In the genomic region with DNA sequence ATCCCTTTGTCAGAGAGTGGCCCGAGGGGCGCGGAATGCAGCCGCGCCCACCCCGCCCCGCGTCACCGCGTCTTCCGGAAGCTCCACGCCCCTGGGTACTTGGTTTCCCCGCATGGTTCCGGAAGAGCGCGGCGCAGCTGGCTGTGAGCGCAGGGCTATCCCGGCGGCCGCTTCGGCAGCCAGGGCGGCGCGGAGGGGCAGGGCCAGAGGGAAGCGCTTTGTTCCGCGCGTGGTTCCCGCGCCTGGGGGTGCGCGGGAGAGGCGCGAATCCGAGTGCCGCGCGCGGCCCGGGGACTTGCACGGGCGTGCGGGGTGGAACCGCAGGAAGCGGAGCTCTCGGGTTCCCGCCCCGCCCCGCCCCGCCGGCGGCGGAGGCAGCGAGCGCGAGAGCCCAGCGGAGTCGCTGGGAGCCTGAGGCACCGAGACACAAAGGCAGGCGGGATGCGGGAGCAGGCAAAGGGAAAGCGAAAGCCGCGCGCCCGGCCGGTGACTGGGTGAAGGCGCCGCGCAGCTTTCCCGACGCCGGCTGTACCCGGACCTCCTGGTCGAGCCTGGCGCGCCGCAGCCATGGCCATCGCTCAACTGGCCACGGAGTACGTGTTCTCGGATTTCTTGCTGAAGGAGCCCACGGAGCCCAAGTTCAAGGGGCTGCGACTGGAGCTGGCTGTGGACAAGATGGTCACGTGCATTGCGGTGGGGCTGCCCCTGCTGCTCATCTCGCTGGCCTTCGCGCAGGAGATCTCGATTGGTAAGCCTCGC, we compare ENCODE assay signal across 1 cellular context.
TF ChIP-seq lines count a peak whose summit lies in the region.

Gene PANX1 (plus strand): TSS at position 96 of the 759 bp plus-strand sequence. CDS start 472 bp downstream, at position 568.

TF ChIP-seq in HepG2, 621 proteins besides CTCF, POLR2A, EP300 and RAD21 (continued from another document and continues in another):
- TF ChIP-seq ZNF580 (CRISPR knock-in tag; IDR thresholded peaks at IDR 0.05; ENCODE audit: borderline replicate concordance, low read depth) (peak; percentile 53; the same call in 1 of the 2 replicates), TAF15 (IDR thresholded peaks at IDR 0.05; ENCODE audit: low read depth, low read length, poor library complexity, severe bottlenecking) (peak; percentile 62), DR1 (CRISPR knock-in tag; IDR thresholded peaks at IDR 0.05) (0 out of 2 replicates have a peak, but pooled peaks have one; percentile 49), ZNF768 (CRISPR knock-in tag; IDR thresholded peaks at IDR 0.05) (peak; percentile 18), NFKB2 (CRISPR knock-in tag; IDR thresholded peaks at IDR 0.05; ENCODE audit: borderline replicate concordance) (peak; percentile 76; the same call in 1 of the 2 replicates), ZC3H4 (CRISPR knock-in tag; IDR thresholded peaks at IDR 0.05; ENCODE audit: borderline replicate concordance) (no peak), RXRA (CRISPR knock-in tag; IDR thresholded peaks at IDR 0.05) (0 out of 2 replicates have a peak, but pooled peaks have one; percentile 9), ZNF800 (CRISPR knock-in tag; IDR thresholded peaks at IDR 0.05) (peak; percentile 95), ZNF484 (CRISPR knock-in tag; IDR thresholded peaks at IDR 0.05; ENCODE audit: borderline replicate concordance, low read depth) (no peak), ZNF878 (CRISPR knock-in tag; IDR thresholded peaks at IDR 0.05) (peak; percentile 69), ARNTL (CRISPR knock-in tag; IDR thresholded peaks at IDR 0.05) (no peak), DNMT1 (CRISPR knock-in tag; IDR thresholded peaks at IDR 0.05) (peak; percentile 45; the same call in 1 of the 2 replicates), ATAD3A (CRISPR knock-in tag; IDR thresholded peaks at IDR 0.05) (no peak), ZBTB20 (CRISPR knock-in tag; IDR thresholded peaks at IDR 0.05; ENCODE audit: borderline replicate concordance, low read depth) (no peak), MED1 (CRISPR knock-in tag; IDR thresholded peaks at IDR 0.05) (peak; percentile 58), ZMAT3 (CRISPR knock-in tag; conservative IDR thresholded peaks at IDR 0.05) (peak; percentile 45), ZNF749 (CRISPR knock-in tag; IDR thresholded peaks at IDR 0.05; ENCODE audit: borderline replicate concordance) (no peak), PHB2 (IDR thresholded peaks at IDR 0.05; ENCODE audit: partially characterized antibody) (no peak), ZNF891 (CRISPR knock-in tag; IDR thresholded peaks at IDR 0.05) (no peak), DZIP1 (CRISPR knock-in tag; IDR thresholded peaks at IDR 0.05) (no peak; the same call in 1 of the 2 replicates), PLRG1 (conservative IDR thresholded peaks at IDR 0.05) (no peak), NFYB (CRISPR knock-in tag; IDR thresholded peaks at IDR 0.05) (no peak), KLF13 (CRISPR knock-in tag; IDR thresholded peaks at IDR 0.05) (no peak), ZNF367 (CRISPR knock-in tag; IDR thresholded peaks at IDR 0.05; ENCODE audit: borderline replicate concordance) (no peak; the same call in 1 of the 2 replicates), ZNF557 (CRISPR knock-in tag; IDR thresholded peaks at IDR 0.05) (0 out of 2 replicates have a peak, but pooled peaks have one; percentile 25), ZNF609 (CRISPR knock-in tag; IDR thresholded peaks at IDR 0.05; ENCODE audit: borderline replicate concordance) (no peak), PATZ1 (CRISPR knock-in tag; IDR thresholded peaks at IDR 0.05) (peak; percentile 28), ZNF776 (CRISPR knock-in tag; IDR thresholded peaks at IDR 0.05) (no peak), SPEN (CRISPR knock-in tag; IDR thresholded peaks at IDR 0.05; ENCODE audit: low read depth) (peak; percentile 74), SNAPC2 (CRISPR knock-in tag; IDR thresholded peaks at IDR 0.05) (peak; percentile 76; the same call in 1 of the 2 replicates), ZNF841 (CRISPR knock-in tag; IDR thresholded peaks at IDR 0.05; ENCODE audit: borderline replicate concordance) (no peak), ZFP82 (CRISPR knock-in tag; IDR thresholded peaks at IDR 0.05; ENCODE audit: borderline replicate concordance) (no peak), ZBTB39 (CRISPR knock-in tag; IDR thresholded peaks at IDR 0.05) (peak; percentile 25; the same call in 1 of the 2 replicates), KDM3A (CRISPR knock-in tag; IDR thresholded peaks at IDR 0.05; ENCODE audit: low read depth) (no peak; the same call in none of the 2 replicates), SETDB1 (CRISPR knock-in tag; IDR thresholded peaks at IDR 0.05; ENCODE audit: borderline replicate concordance) (no peak), ZFP62 (CRISPR knock-in tag; IDR thresholded peaks at IDR 0.05) (0 out of 2 replicates have a peak, but pooled peaks have one; percentile 19), SALL1 (CRISPR knock-in tag; IDR thresholded peaks at IDR 0.05) (peak; percentile 51; the same call in 1 of the 2 replicates), RFX3 (CRISPR knock-in tag; IDR thresholded peaks at IDR 0.05) (no peak)
- TF ChIP-seq, protein P1, sequence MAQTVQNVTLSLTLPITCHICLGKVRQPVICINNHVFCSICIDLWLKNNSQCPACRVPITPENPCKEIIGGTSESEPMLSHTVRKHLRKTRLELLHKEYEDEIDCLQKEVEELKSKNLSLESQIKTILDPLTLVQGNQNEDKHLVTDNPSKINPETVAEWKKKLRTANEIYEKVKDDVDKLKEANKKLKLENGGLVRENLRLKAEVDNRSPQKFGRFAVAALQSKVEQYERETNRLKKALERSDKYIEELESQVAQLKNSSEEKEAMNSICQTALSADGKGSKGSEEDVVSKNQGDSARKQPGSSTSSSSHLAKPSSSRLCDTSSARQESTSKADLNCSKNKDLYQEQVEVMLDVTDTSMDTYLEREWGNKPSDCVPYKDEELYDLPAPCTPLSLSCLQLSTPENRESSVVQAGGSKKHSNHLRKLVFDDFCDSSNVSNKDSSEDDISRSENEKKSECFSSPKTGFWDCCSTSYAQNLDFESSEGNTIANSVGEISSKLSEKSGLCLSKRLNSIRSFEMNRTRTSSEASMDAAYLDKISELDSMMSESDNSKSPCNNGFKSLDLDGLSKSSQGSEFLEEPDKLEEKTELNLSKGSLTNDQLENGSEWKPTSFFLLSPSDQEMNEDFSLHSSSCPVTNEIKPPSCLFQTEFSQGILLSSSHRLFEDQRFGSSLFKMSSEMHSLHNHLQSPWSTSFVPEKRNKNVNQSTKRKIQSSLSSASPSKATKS (CRISPR knock-in tag; IDR thresholded peaks at IDR 0.05) = no peak
- TF ChIP-seq, protein P2, sequence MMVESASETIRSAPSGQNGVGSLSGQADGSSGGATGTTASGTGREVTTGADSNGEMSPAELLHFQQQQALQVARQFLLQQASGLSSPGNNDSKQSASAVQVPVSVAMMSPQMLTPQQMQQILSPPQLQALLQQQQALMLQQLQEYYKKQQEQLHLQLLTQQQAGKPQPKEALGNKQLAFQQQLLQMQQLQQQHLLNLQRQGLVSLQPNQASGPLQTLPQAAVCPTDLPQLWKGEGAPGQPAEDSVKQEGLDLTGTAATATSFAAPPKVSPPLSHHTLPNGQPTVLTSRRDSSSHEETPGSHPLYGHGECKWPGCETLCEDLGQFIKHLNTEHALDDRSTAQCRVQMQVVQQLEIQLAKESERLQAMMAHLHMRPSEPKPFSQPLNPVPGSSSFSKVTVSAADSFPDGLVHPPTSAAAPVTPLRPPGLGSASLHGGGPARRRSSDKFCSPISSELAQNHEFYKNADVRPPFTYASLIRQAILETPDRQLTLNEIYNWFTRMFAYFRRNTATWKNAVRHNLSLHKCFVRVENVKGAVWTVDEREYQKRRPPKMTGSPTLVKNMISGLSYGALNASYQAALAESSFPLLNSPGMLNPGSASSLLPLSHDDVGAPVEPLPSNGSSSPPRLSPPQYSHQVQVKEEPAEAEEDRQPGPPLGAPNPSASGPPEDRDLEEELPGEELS (CRISPR knock-in tag; IDR thresholded peaks at IDR 0.05) = peak; percentile 35; the same call in 1 of the 2 replicates
